In genomic region chr22:19524170-19525115, GRCh38 we compare ENCODE assay signal across 9 cellular contexts. TPM values are rescaled to one million over a fixed set of nuclear protein-coding genes. Genes with fewer than 3 reads are reported as not detected.
DNase-seq lines count a peak whose midpoint lies in the region; ATAC-seq and TF ChIP-seq lines count a peak whose summit lies in the region.
"Had no signal": no experiment of that assay in that cellular context is flagged by ENCODE, and none has a peak within 500 bp of the region (broad histone marks: within the 10 kb centered on the region; RNA-seq: fewer than 3 reads in every experiment).

Gene CLDN5, minus strand, starts transcription at chr22:19524410. Its CDS starts 155 bp downstream, at chr22:19524255.

- H3K27me3 ChIP-seq in hepatocyte (peaks cover 55% of the 10 kb centered on the region), skeletal muscle satellite cell (ENCODE audit: control insufficient read depth, insufficient read depth, low read length) (peaks cover 27% of the 10 kb centered on the region)

- H3K4me2 ChIP-seq in hepatocyte (peak within 1 kb of the TSS; percentile 88), skeletal muscle satellite cell (ENCODE audit: low read length) (peak within 1 kb of the TSS; percentile 87)

- no peaks in the 10 kb centered on the region for H4K20me1 ChIP-seq in hepatocyte (ENCODE audit: insufficient read depth, poor library complexity, severe bottlenecking)

- no peaks in the 10 kb centered on the region for H3K9me3 ChIP-seq in hepatocyte (ENCODE audit: low read depth)
- no peaks in the 10 kb centered on the region for H3K9me3 ChIP-seq in skeletal muscle satellite cell (replicated peaks; ENCODE audit: low read length)

- no peak for DNase-seq in activated naive CD4-positive, alpha-beta T cell treated with anti-CD3 and anti-CD28 coated beads, Interleukin-2, amount 50 U/mL, for 16 hours
- DNase-seq in hepatocyte (ENCODE audit: low spot score), result no peak
- DNase-seq in A172 (ENCODE audit: low spot score), result no peak

- H3K4me3 Mint-ChIP-seq in activated naive CD4-positive, alpha-beta T cell treated with anti-CD3 and anti-CD28 coated beads, Interleukin-2, amount 50 U/mL, for 24 hours, result peak within 1 kb of the TSS; percentile 70

- H2AFZ ChIP-seq in hepatocyte, result peak within 1 kb of the TSS; percentile 15

- H3K9me2 ChIP-seq in hepatocyte (replicated peaks; ENCODE audit: insufficient read depth), result no peaks in the 10 kb centered on the region

- no peaks in the 10 kb centered on the region for H3K79me2 ChIP-seq in hepatocyte

- no peaks in the 10 kb centered on the region for H3K9me3 Mint-ChIP-seq in activated naive CD4-positive, alpha-beta T cell treated with anti-CD3 and anti-CD28 coated beads, Interleukin-2, amount 50 U/mL, for 24 hours

- H3K36me3 ChIP-seq in hepatocyte (replicated peaks; ENCODE audit: insufficient read depth, low read depth), result no peaks in the 10 kb centered on the region
- H3K36me3 ChIP-seq in skeletal muscle satellite cell (ENCODE audit: insufficient read depth, low read length), result no peaks in the 10 kb centered on the region

- no peaks in the 10 kb centered on the region for H3K36me3 Mint-ChIP-seq in activated naive CD4-positive, alpha-beta T cell treated with anti-CD3 and anti-CD28 coated beads, Interleukin-2, amount 50 U/mL, for 24 hours

- H3K27me3 Mint-ChIP-seq in activated naive CD4-positive, alpha-beta T cell treated with anti-CD3 and anti-CD28 coated beads, Interleukin-2, amount 50 U/mL, for 24 hours, result peaks cover 13% of the 10 kb centered on the region

- ATAC-seq in GM21360 (IDR thresholded peaks at IDR 0.05; ENCODE audit: unreplicated experiment), result no peak
- no peak for ATAC-seq in GM21825 (IDR thresholded peaks at IDR 0.05; ENCODE audit: unreplicated experiment)

- 2 to 4% (median 4%) methylated on average over 67 to 69 of the region's 69 CpGs for WGBS in adipose tissue, 3 donors
- 8% methylated on average over 40 of the region's 69 CpGs for whole genome bisulfite sequencing in hepatocyte (ENCODE audit: low lambda C conversion rate, missing lambda C conversion rate)

- H3K4me1 ChIP-seq in hepatocyte (ENCODE audit: insufficient read depth) (peaks cover 13% of the 10 kb centered on the region), skeletal muscle satellite cell (ENCODE audit: control insufficient read depth, insufficient read depth, low read length) (peaks cover 25% of the 10 kb centered on the region)

- H3K27ac Mint-ChIP-seq in activated naive CD4-positive, alpha-beta T cell treated with anti-CD3 and anti-CD28 coated beads, Interleukin-2, amount 50 U/mL, for 24 hours, result no peak within 1 kb of the TSS

- peak within 1 kb of the TSS; percentile 9 for H3K9ac ChIP-seq in skeletal muscle satellite cell (ENCODE audit: low read depth, low read length)

- H3K4me3 ChIP-seq in hepatocyte, result peak within 1 kb of the TSS; percentile 20
- peak within 1 kb of the TSS; percentile 60 for H3K4me3 ChIP-seq in skeletal muscle satellite cell (ENCODE audit: low read length)

- no peak within 1 kb of the TSS for H3K27ac ChIP-seq in adipose tissue (ENCODE audit: low read depth, low read length)
- no peak within 1 kb of the TSS for H3K27ac ChIP-seq in hepatocyte

- TF ChIP-seq CTCF in hepatocyte (IDR thresholded peaks at IDR 0.05; ENCODE audit: poor library complexity), result no peak

- H3K4me1 Mint-ChIP-seq in activated naive CD4-positive, alpha-beta T cell treated with anti-CD3 and anti-CD28 coated beads, Interleukin-2, amount 50 U/mL, for 24 hours, result peaks cover 14% of the 10 kb centered on the region

RNA-seq across cellular contexts. Expression of gene CLDN5, which starts in this region (rescaled TPM):
- 100 to 1,000 TPM in 2 of 3 donors, 10 to 100 TPM in 1; 33.8 to 221 (median 199) TPM for polyA plus RNA-seq in adipose tissue
- 4.9 and 8.9 TPM in 2 replicates for total RNA-seq in hepatocyte
- polyA plus RNA-seq in hepatocyte, result 9.9 and 12.0 TPM in 2 replicates
- total RNA-seq in skeletal muscle satellite cell (2012; rRNA removed), result 6.1 TPM in 2 replicates
- not detected in 2 replicates for total RNA-seq in A172 (2014; rRNA removed; shearing (Covaris generic))
- total RNA-seq: activated CD8-positive, alpha-beta memory T cell treated with anti-CD3 and anti-CD28 coated beads for 36 hours had no signal
